Comparison of ENCODE assay signal across 27 cellular contexts in genomic region chr16:28882476-28883180, GRCh38. TPM values are rescaled to one million over a fixed set of nuclear protein-coding genes. Genes with fewer than 3 reads are reported as not detected.
DNase-seq lines count a peak whose midpoint lies in the region; ATAC-seq and TF ChIP-seq lines count a peak whose summit lies in the region.
"Had no signal": no experiment of that assay in that cellular context is flagged by ENCODE, and none has a peak within 500 bp of the region (broad histone marks: within the 10 kb centered on the region; RNA-seq: fewer than 3 reads in every experiment).

No MANE protein-coding gene starts in this region.

- 36 to 44% methylated on average over 6 to 25 of the region's 27 CpGs for WGBS in body of pancreas, 2 donors

- intact Hi-C loops in body of pancreas (cut with DNase I), result no loop called here

- H3K27ac ChIP-seq in SJCRH30 (no peak overlapping the region), body of pancreas (no peak overlapping the region)
- H3K27ac ChIP-seq: hepatocyte, HL-60, RWPE1, tibial nerve had no signal

- H3K27me3 ChIP-seq in H7 (ENCODE audit: control insufficient read depth, insufficient read depth, low read length) (peaks cover 13% of the 10 kb centered on the region), SJCRH30 (no peaks in the 10 kb centered on the region), body of pancreas (no peaks in the 10 kb centered on the region)
- H3K27me3 ChIP-seq: hepatocyte had no signal

- no peak overlapping the region for H3K4me3 ChIP-seq in H7 (ENCODE audit: insufficient read depth, low read depth, low read length)
- no peak overlapping the region for H3K4me3 ChIP-seq in SJCRH30
- no peak overlapping the region for H3K4me3 ChIP-seq in retinal pigment epithelial cell (ENCODE audit: low read length)
- H3K4me3 ChIP-seq in body of pancreas, result no peak overlapping the region
- H3K4me3 ChIP-seq: hepatocyte, tibial nerve had no signal

- no peak for TF ChIP-seq POLR2A in body of pancreas (IDR thresholded peaks at IDR 0.05)

- ATAC-seq in body of pancreas, result no peak
- ATAC-seq: naive thymus-derived CD4-positive, alpha-beta T cell; stimulated activated naive CD8-positive, alpha-beta T cell treated with anti-CD3 and anti-CD28 coated beads, Interleukin-15, amount 100 ng/mL, for 72 hours had no signal

- peaks cover 21% of the 10 kb centered on the region for H3K4me1 ChIP-seq in SJCRH30
- peaks cover 13% of the 10 kb centered on the region for H3K4me1 ChIP-seq in body of pancreas

- in situ Hi-C loops in GM13977 (cut with MboI; ENCODE audit: low pct_unique_long_range_greater_than_20kb, low sequenced_read_pairs, unreplicated experiment), result no loop called here

- TF ChIP-seq CTCF in retinal pigment epithelial cell (conservative IDR thresholded peaks at IDR 0.05; ENCODE audit: low read depth, low read length), result peak; percentile 12
- TF ChIP-seq CTCF in body of pancreas (IDR thresholded peaks at IDR 0.05), result no peak
- TF ChIP-seq CTCF in GM13977 (IDR thresholded peaks at IDR 0.05; ENCODE audit: extremely low read depth, insufficient read depth, missing control alignments), result no peak

- DNase-seq in H7 (peak; percentile 85), SJCRH30 (peak; percentile 62 to 74), iPS-NIHi7 (ENCODE audit: extremely low spot score) (peak; percentile 63), retinal pigment epithelial cell (ENCODE audit: low read depth) (no peak), body of pancreas (no peak), GM13977 (ENCODE audit: low spot score) (no peak), foreskin melanocyte (no peak)
- DNase-seq: activated CD4-positive, alpha-beta T cell treated with anti-CD3 and anti-CD28 coated beads for 48 hours; activated CD8-positive, alpha-beta memory T cell treated with anti-CD3 and anti-CD28 coated beads, Interleukin-2, amount 50 U/mL, for 4 hours; activated gamma-delta T cell; dermis blood vessel endothelial cell; DMS79; kidney; naive thymus-derived CD4-positive, alpha-beta T cell; NCI-H1417; NCI-H2107; NCI-H524; posterior cingulate gyrus; small intestine; stimulated activated CD4-positive, alpha-beta T cell treated with anti-CD3 and anti-CD28 coated beads, Interleukin-4, amount 100 ng/mL, for 24 hours; stimulated activated naive CD8-positive, alpha-beta T cell treated with anti-CD3 and anti-CD28 coated beads, Interleukin-15, amount 100 ng/mL, for 72 hours had no signal

- H3K36me3 ChIP-seq in H7 (replicated peaks; ENCODE audit: control insufficient read depth, insufficient read depth, low read length), result no peaks in the 10 kb centered on the region
- H3K36me3 ChIP-seq in SJCRH30, result peaks cover 9% of the 10 kb centered on the region
- no peaks in the 10 kb centered on the region for H3K36me3 ChIP-seq in body of pancreas (replicated peaks in 1 of 2; ENCODE audit: insufficient read depth in 1 of 2, low read depth in 2 of 2)
- H3K36me3 ChIP-seq: tibial nerve had no signal

- H3K9me3 ChIP-seq in SJCRH30 (replicated peaks) (no peaks in the 10 kb centered on the region), body of pancreas (no peaks in the 10 kb centered on the region)
- H3K9me3 ChIP-seq: tibial nerve had no signal

RNA-seq across cellular contexts. Expression of gene ATP2A1, which starts 4.3 kb away (rescaled TPM):
- total RNA-seq in H7 (2014; rRNA removed; shearing (Covaris generic)), result 0.10 and 1.0 TPM in 2 replicates
- total RNA-seq in SJCRH30 (2014; rRNA removed; shearing (Covaris generic)), result 21.8 and 24.8 TPM in 2 replicates
- total RNA-seq in body of pancreas, result not detected
- total RNA-seq: dermis blood vessel endothelial cell had no signal

RNA-seq across cellular contexts. Expression of gene SH2B1, which starts 19.0 kb away (rescaled TPM):
- 38.9 and 40.0 TPM in 2 replicates for total RNA-seq in H7 (2014; rRNA removed; shearing (Covaris generic))
- total RNA-seq in SJCRH30 (2014; rRNA removed; shearing (Covaris generic)), result 20.3 and 21.4 TPM in 2 replicates
- total RNA-seq in body of pancreas, result 10 to 100 TPM; 21.5 to 77.1 TPM

RNA-seq across cellular contexts. Expression of gene TUFM, which starts 36.5 kb away (rescaled TPM):
- total RNA-seq in H7 (2014; rRNA removed; shearing (Covaris generic)), result 299 and 301 TPM in 2 replicates
- 115 and 119 TPM in 2 replicates for total RNA-seq in SJCRH30 (2014; rRNA removed; shearing (Covaris generic))
- total RNA-seq in body of pancreas, result 100 to 1,000 TPM in 1 of 2 donors, 10 to 100 TPM in 1; 93.4 to 103 TPM

RNA-seq across cellular contexts. Expression of gene RABEP2, which starts 42.4 kb away (rescaled TPM):
- 13.3 and 17.3 TPM in 2 replicates for total RNA-seq in H7 (2014; rRNA removed; shearing (Covaris generic))
- total RNA-seq in SJCRH30 (2014; rRNA removed; shearing (Covaris generic)), result 7.4 and 8.1 TPM in 2 replicates
- 100 to 1,000 TPM in 1 of 2 donors, 10 to 100 TPM in 1; 27.2 to 118 TPM for total RNA-seq in body of pancreas

RNA-seq across cellular contexts. Expression of gene CD19, which starts 49.1 kb away (rescaled TPM):
- 1.2 and 1.9 TPM in 2 replicates for total RNA-seq in H7 (2014; rRNA removed; shearing (Covaris generic))
- total RNA-seq in SJCRH30 (2014; rRNA removed; shearing (Covaris generic)), result 0.10 TPM in 1 of 2 replicates, not detected in the other
- not detected for total RNA-seq in body of pancreas
- total RNA-seq: cardiac septum, dermis blood vessel endothelial cell, hepatocyte, MCF 10A had no signal

Comparison
In these comparisons a context has a peak if more than half of its experiments do, and no peak if none do; other contexts are left out.
1. DNase-seq: peak in H7 (single experiment), SJCRH30 (2 of 2) and iPS-NIHi7 (single experiment); none in retinal pigment epithelial cell (single experiment), body of pancreas (0 of 4), GM13977 (single experiment) and foreskin melanocyte (single experiment).
2. RNA of gene ATP2A1, which starts 4.3 kb away (total RNA-seq): 21.8 to 24.8 TPM in SJCRH30; 0.10 to 1.0 TPM in H7 and not detected in body of pancreas; every median in the first group is over 10 times any median in the second.